1 cellular context compared by ENCODE assay signal in genomic region chr10:79144341-79145173, GRCh38.
TF ChIP-seq lines count a peak whose summit lies in the region.

No MANE protein-coding gene starts in this region.

TF ChIP-seq in K562, 482 proteins besides CTCF, POLR2A, EP300 and RAD21 (continued from another document and continues in another):
- TF ChIP-seq HINFP (tag; conservative IDR thresholded peaks at IDR 0.05; ENCODE audit: low read depth) = no peak
- no peak for TF ChIP-seq CBFA2T2 (conservative IDR thresholded peaks at IDR 0.05)
- no peak for TF ChIP-seq EWSR1 (IDR thresholded peaks at IDR 0.05; ENCODE audit: borderline replicate concordance, low read depth, partially characterized antibody)
- no peak for TF ChIP-seq AFF4 (CRISPR knock-in tag; IDR thresholded peaks at IDR 0.05)
- no peak for TF ChIP-seq CHAMP1 (IDR thresholded peaks at IDR 0.05)
- peak; percentile 56; the same call in 1 of the 2 replicates for TF ChIP-seq TRIM25 (IDR thresholded peaks at IDR 0.05; ENCODE audit: borderline replicate concordance)
- TF ChIP-seq KDM1A (IDR thresholded peaks at IDR 0.05) = peak; percentile 67 to 78
- TF ChIP-seq AFF1 (IDR thresholded peaks at IDR 0.05; ENCODE audit: low read depth in 1 of 2, partially characterized antibody in 2 of 2) = peak in 1 of 2 experiments; percentile 28
- TF ChIP-seq ZNF140 (CRISPR knock-in tag; IDR thresholded peaks at IDR 0.05) = no peak
- TF ChIP-seq ZBTB9 (CRISPR knock-in tag; IDR thresholded peaks at IDR 0.05) = no peak
- TF ChIP-seq ZNF143 (CRISPR knock-in tag; IDR thresholded peaks at IDR 0.05) = no peak
- peak; percentile 34 to 42; a peak in 1 of 4 replicates for TF ChIP-seq RCOR1 (IDR thresholded peaks at IDR 0.05; ENCODE audit: borderline replicate concordance in 1 of 2, low read depth in 2 of 2, low read length in 2 of 2)
- TF ChIP-seq MLLT1 (IDR thresholded peaks at IDR 0.05) = peak; percentile 59; a peak in 2 of 4 replicates
- no peak for TF ChIP-seq MITF (IDR thresholded peaks at IDR 0.05)
- no peak for TF ChIP-seq NCOA6 (IDR thresholded peaks at IDR 0.05)
